Comparison of ENCODE assay signal across 26 cellular contexts in the genomic region with DNA sequence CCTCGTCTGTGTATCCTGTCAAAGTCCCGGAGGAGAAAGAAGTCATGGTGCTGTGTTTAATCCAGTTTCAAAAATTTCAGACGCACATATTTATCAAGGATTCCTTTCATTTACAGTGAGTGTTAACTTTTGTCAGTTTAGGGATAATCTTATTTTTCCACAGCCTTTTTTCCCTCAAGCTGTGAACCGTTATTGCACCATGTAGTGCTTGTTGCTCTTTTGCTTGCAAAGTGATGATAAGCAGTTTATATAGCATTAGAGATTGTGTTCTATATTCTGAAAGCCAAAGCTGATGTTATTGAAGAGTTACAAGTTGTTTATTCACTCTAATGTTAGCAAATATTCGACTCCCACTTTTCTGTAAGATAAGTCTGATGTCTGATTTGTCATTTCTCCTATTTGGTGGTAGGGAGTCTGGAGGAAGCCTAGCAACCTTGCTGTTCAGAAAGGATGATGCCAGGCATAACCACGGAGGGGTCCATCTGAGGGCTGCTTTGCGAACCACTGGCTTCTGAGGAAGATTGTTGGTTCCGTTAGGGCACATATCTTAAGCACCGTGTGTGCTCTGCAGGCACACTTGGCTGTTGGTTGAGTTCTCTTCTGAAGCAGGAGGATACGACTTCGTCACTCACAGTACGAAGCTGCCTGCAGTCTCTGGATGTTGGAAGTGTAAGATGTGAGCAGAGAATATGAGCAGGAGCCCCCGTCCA. TPM values are rescaled to one million over a fixed set of nuclear protein-coding genes. Genes with fewer than 3 reads are reported as not detected.
A peak's percentile ranks its signal among the peaks of the same experiment; 100 is the strongest.
DNase-seq lines count a peak whose midpoint lies in the region; FAIRE-seq and TF ChIP-seq lines count a peak whose summit lies in the region.
"Had no signal": no experiment of that assay in that cellular context is flagged by ENCODE, and none has a peak within 500 bp of the region (broad histone marks: within the 10 kb centered on the region; RNA-seq: fewer than 3 reads in every experiment).

No MANE protein-coding gene starts in this region.

- H3K4me1 Mint-ChIP-seq in astrocyte (ENCODE audit: low read depth, unreplicated experiment) (peaks cover 62% of the 10 kb centered on the region), progenitor cell of endocrine pancreas (ENCODE audit: low read depth) (peaks cover 32% of the 10 kb centered on the region), nephron progenitor cell (peaks cover 50% of the 10 kb centered on the region)

- no peak overlapping the region for H2AFZ ChIP-seq in astrocyte (ENCODE audit: low read depth, low read length)
- no peak overlapping the region for H2AFZ ChIP-seq in smooth muscle cell (ENCODE audit: low read depth)

- H3K4me3 Mint-ChIP-seq in astrocyte (ENCODE audit: unreplicated experiment) (peak overlapping the region; percentile 54), progenitor cell of endocrine pancreas (ENCODE audit: low read depth) (no peak overlapping the region), nephron progenitor cell (no peak overlapping the region)
- H3K4me3 Mint-ChIP-seq: activated B cell treated with CpG ODN at 0.5 μM for 24 hours; activated CD4-positive, alpha-beta T cell treated with anti-CD3 and anti-CD28 coated beads, Interleukin-2, amount 10 ng/mL, durations not matched to agents 7 days and 5 days; activated naive CD8-positive, alpha-beta T cell treated with anti-CD3 and anti-CD28 coated beads, Interleukin-2, amount 10 ng/mL, durations not matched to agents 7 days and 5 days; CD14-positive monocyte; T-cell had no signal

- H3K27me3 ChIP-seq in astrocyte (ENCODE audit: insufficient read depth, low read length), result no peaks in the 10 kb centered on the region
- H3K27me3 ChIP-seq in iPS-15b (ENCODE audit: control insufficient read depth, insufficient read depth, low read length), result no peaks in the 10 kb centered on the region
- H3K27me3 ChIP-seq in smooth muscle cell (ENCODE audit: low read depth), result no peaks in the 10 kb centered on the region
- H3K27me3 ChIP-seq: ascending aorta, esophagus squamous epithelium, foreskin keratinocyte had no signal

- H3K4me1 ChIP-seq in HEK293 (ENCODE audit: control insufficient read depth, insufficient read depth, low read length) (peaks cover 16% of the 10 kb centered on the region), astrocyte (ENCODE audit: insufficient read depth, low read length) (no peaks in the 10 kb centered on the region), iPS-15b (ENCODE audit: control insufficient read depth, insufficient read depth, low read length) (peaks cover 3% of the 10 kb centered on the region), smooth muscle cell (ENCODE audit: low read depth) (peaks cover 15% of the 10 kb centered on the region)
- H3K4me1 ChIP-seq: foreskin keratinocyte had no signal

- H3K36me3 Mint-ChIP-seq in astrocyte (ENCODE audit: low read depth, unreplicated experiment) (peaks cover 4% of the 10 kb centered on the region), progenitor cell of endocrine pancreas (ENCODE audit: insufficient read depth) (no peaks in the 10 kb centered on the region), nephron progenitor cell (ENCODE audit: low read depth) (no peaks in the 10 kb centered on the region)

- TF ChIP-seq CTCF in HEK293 (tag by site-specific recombination; IDR thresholded peaks at IDR 0.05), result no peak
- no peak for TF ChIP-seq CTCF in astrocyte (IDR thresholded peaks at IDR 0.05; ENCODE audit: insufficient read depth, low read depth, low read length)
- no peak for TF ChIP-seq CTCF in smooth muscle cell (IDR thresholded peaks at IDR 0.05; ENCODE audit: borderline replicate concordance, insufficient read depth, poor library complexity, severe bottlenecking)
- TF ChIP-seq CTCF in progenitor cell of endocrine pancreas (IDR thresholded peaks at IDR 0.05; ENCODE audit: unreplicated experiment), result no peak
- TF ChIP-seq CTCF in nephron progenitor cell (IDR thresholded peaks at IDR 0.05), result no peak

- peaks cover 9% of the 10 kb centered on the region for H3F3A ChIP-seq in smooth muscle cell (ENCODE audit: low read depth)

- POLR2A ChIA-PET in HEK293 (lab: Yijun Ruan, JAX), result interaction anchor here (0.6 kb wide), 1 partner anchor 185 kb away, joined by 4 read pairs; no protein-coding TSS in a partner anchor

- H3K27ac Mint-ChIP-seq in astrocyte (ENCODE audit: unreplicated experiment) (no peak overlapping the region), progenitor cell of endocrine pancreas (no peak overlapping the region), nephron progenitor cell (no peak overlapping the region)
- H3K27ac Mint-ChIP-seq: activated B cell treated with CpG ODN at 0.5 μM for 24 hours; activated CD4-positive, alpha-beta T cell treated with anti-CD3 and anti-CD28 coated beads, Interleukin-2, amount 10 ng/mL, durations not matched to agents 7 days and 5 days; activated naive CD8-positive, alpha-beta T cell treated with anti-CD3 and anti-CD28 coated beads, Interleukin-2, amount 10 ng/mL, durations not matched to agents 7 days and 5 days; T-cell had no signal

- no peak for FAIRE-seq in astrocyte (lab: Jason Lieb, UNC)

- H3K9me3 Mint-ChIP-seq in astrocyte (ENCODE audit: unreplicated experiment), result peaks cover 2% of the 10 kb centered on the region
- H3K9me3 Mint-ChIP-seq in progenitor cell of endocrine pancreas (ENCODE audit: low read depth), result peaks cover 2% of the 10 kb centered on the region
- no peaks in the 10 kb centered on the region for H3K9me3 Mint-ChIP-seq in nephron progenitor cell
- H3K9me3 Mint-ChIP-seq: activated B cell treated with CpG ODN at 0.5 μM for 24 hours; activated CD4-positive, alpha-beta T cell treated with anti-CD3 and anti-CD28 coated beads, Interleukin-2, amount 10 ng/mL, durations not matched to agents 7 days and 5 days; activated naive CD8-positive, alpha-beta T cell treated with anti-CD3 and anti-CD28 coated beads, Interleukin-2, amount 10 ng/mL, durations not matched to agents 7 days and 5 days; IgD-negative memory B cell; T-cell had no signal

- H3K9ac ChIP-seq in astrocyte (ENCODE audit: low read length), result no peak overlapping the region
- peak overlapping the region; percentile 32 for H3K9ac ChIP-seq in iPS-15b (ENCODE audit: low read depth, low read length)
- H3K9ac ChIP-seq in smooth muscle cell (ENCODE audit: low read depth), result no peak overlapping the region

- no peak for DNase-seq in astrocyte (ENCODE audit: low read depth)
- DNase-seq in smooth muscle cell (lab: John Stamatoyannopoulos, UW; ENCODE audit: unreplicated experiment), result no peak
- no peak for DNase-seq in progenitor cell of endocrine pancreas (ENCODE audit: low spot score, unreplicated experiment)
- no peak for DNase-seq in nephron progenitor cell
- DNase-seq in stimulated activated naive CD4-positive, alpha-beta T cell (lab: John Stamatoyannopoulos, UW), result no peak
- no peak for DNase-seq in DMS114 treated with DMSO at 0.1 percent for 48 hours (lab: John Stamatoyannopoulos, UW; ENCODE audit: unreplicated experiment)
- DNase-seq: activated B cell treated with CpG ODN at 0.5 μM for 24 hours; activated CD4-positive, alpha-beta T cell treated with anti-CD3 and anti-CD28 coated beads, Interleukin-2, amount 10 ng/mL, durations not matched to agents 7 days and 5 days; activated effector memory CD4-positive, alpha-beta T cell treated with anti-CD3 and anti-CD28 coated beads, Interleukin-2, amount 50 U/mL, for 16 hours; activated naive CD8-positive, alpha-beta T cell treated with anti-CD3 and anti-CD28 coated beads, Interleukin-2, amount 10 ng/mL, durations not matched to agents 7 days and 5 days; activated T-cell treated with anti-CD3 and anti-CD28 coated beads, Interleukin-2, amount 50 U/mL, for 1 hour; central memory CD4-positive, alpha-beta T cell; dermis blood vessel endothelial cell; DMS79 treated with DMSO at 0.1 percent for 48 hours; esophagus squamous epithelium; foreskin keratinocyte; GDM1; NCI-H446 treated with DMSO at 0.1 percent for 48 hours; stimulated activated CD4-positive, alpha-beta T cell treated with anti-CD3 and anti-CD28 coated beads, Interleukin-4, amount 100 ng/mL, for 1 hour; T-cell had no signal

- H3K79me2 ChIP-seq in astrocyte (ENCODE audit: insufficient read depth, low read length) (peaks cover 99% of the 10 kb centered on the region), smooth muscle cell (ENCODE audit: low read depth) (peaks cover 89% of the 10 kb centered on the region)

- H3K27me3 Mint-ChIP-seq in astrocyte (ENCODE audit: low read depth, unreplicated experiment) (no peaks in the 10 kb centered on the region), progenitor cell of endocrine pancreas (no peaks in the 10 kb centered on the region), nephron progenitor cell (ENCODE audit: low read depth, poor library complexity) (peaks cover 4% of the 10 kb centered on the region)
- H3K27me3 Mint-ChIP-seq: activated B cell treated with CpG ODN at 0.5 μM for 24 hours; activated CD4-positive, alpha-beta T cell treated with anti-CD3 and anti-CD28 coated beads, Interleukin-2, amount 10 ng/mL, durations not matched to agents 7 days and 5 days; activated naive CD8-positive, alpha-beta T cell treated with anti-CD3 and anti-CD28 coated beads, Interleukin-2, amount 10 ng/mL, durations not matched to agents 7 days and 5 days; IgD-negative memory B cell; T-cell had no signal

- H3K36me3 ChIP-seq in HEK293 (ENCODE audit: control insufficient read depth in 2 of 2, insufficient read depth in 1 of 2, low read length in 2 of 2), result no peaks in the 10 kb centered on the region
- H3K36me3 ChIP-seq in astrocyte (ENCODE audit: insufficient read depth, low read length), result no peaks in the 10 kb centered on the region
- H3K36me3 ChIP-seq in iPS-15b (ENCODE audit: control insufficient read depth, insufficient read depth, low read length), result no peaks in the 10 kb centered on the region
- no peaks in the 10 kb centered on the region for H3K36me3 ChIP-seq in smooth muscle cell (ENCODE audit: low read depth)
- H3K36me3 ChIP-seq: ascending aorta, esophagus squamous epithelium had no signal

- no peak overlapping the region for H3K4me3 ChIP-seq in HEK293 (ENCODE audit: low read depth, low read length)
- no peak overlapping the region for H3K4me3 ChIP-seq in astrocyte (ENCODE audit: insufficient read depth, low read depth, low read length)
- H3K4me3 ChIP-seq in iPS-15b (ENCODE audit: low read depth, low read length), result no peak overlapping the region
- no peak overlapping the region for H3K4me3 ChIP-seq in smooth muscle cell
- H3K4me3 ChIP-seq: ascending aorta, esophagus squamous epithelium had no signal

- WGBS in smooth muscle cell (ENCODE audit: low lambda C conversion rate), result 48% methylated on average over 13 of the region's 13 CpGs

- no peaks in the 10 kb centered on the region for H3K9me3 ChIP-seq in HEK293 (ENCODE audit: control insufficient read depth, insufficient read depth, low read depth, low read length)
- H3K9me3 ChIP-seq in astrocyte (ENCODE audit: insufficient read depth, low read depth, low read length), result no peaks in the 10 kb centered on the region
- no peaks in the 10 kb centered on the region for H3K9me3 ChIP-seq in iPS-15b (ENCODE audit: control insufficient read depth, insufficient read depth, low read length)
- H3K9me3 ChIP-seq in smooth muscle cell (replicated peaks; ENCODE audit: low read depth), result no peaks in the 10 kb centered on the region
- H3K9me3 ChIP-seq: ascending aorta, esophagus squamous epithelium had no signal

- no peak overlapping the region for H3K27ac ChIP-seq in HEK293 (ENCODE audit: extremely low read depth, low read depth, low read length)
- no peak overlapping the region for H3K27ac ChIP-seq in astrocyte (ENCODE audit: low read depth, low read length)
- H3K27ac ChIP-seq in smooth muscle cell (ENCODE audit: low read depth), result peak overlapping the region; percentile 34
- H3K27ac ChIP-seq: ascending aorta, esophagus squamous epithelium, foreskin keratinocyte, RWPE1 had no signal

- H4K20me1 ChIP-seq in astrocyte (ENCODE audit: insufficient read depth, low read length), result peaks cover 92% of the 10 kb centered on the region
- peaks cover 100% of the 10 kb centered on the region for H4K20me1 ChIP-seq in smooth muscle cell (ENCODE audit: low read depth)

- H3K4me2 ChIP-seq in astrocyte (ENCODE audit: low read length) (no peak overlapping the region), smooth muscle cell (peak overlapping the region; percentile 72)

- CTCF ChIA-PET in HEK293 (lab: Yijun Ruan, JAX), result interaction anchor here (0.6 to 0.9 kb wide), 2 partner anchors 9 to 154 kb away, joined by 3 read pairs; no protein-coding TSS in a partner anchor

RNA-seq across cellular contexts. Expression of a gene that starts 11.7 kb away (rescaled TPM):
- total RNA-seq in astrocyte, result 85.9 and 89.4 TPM in 2 replicates
- total RNA-seq in smooth muscle cell, result 46.9 and 56.3 TPM in 2 replicates
- polyA plus RNA-seq in smooth muscle cell, result 53.1 and 57.5 TPM in 2 replicates
- total RNA-seq in progenitor cell of endocrine pancreas, result 59.4 and 60.7 TPM in 2 replicates
